4 cellular contexts compared by ENCODE assay signal in the genomic region with DNA sequence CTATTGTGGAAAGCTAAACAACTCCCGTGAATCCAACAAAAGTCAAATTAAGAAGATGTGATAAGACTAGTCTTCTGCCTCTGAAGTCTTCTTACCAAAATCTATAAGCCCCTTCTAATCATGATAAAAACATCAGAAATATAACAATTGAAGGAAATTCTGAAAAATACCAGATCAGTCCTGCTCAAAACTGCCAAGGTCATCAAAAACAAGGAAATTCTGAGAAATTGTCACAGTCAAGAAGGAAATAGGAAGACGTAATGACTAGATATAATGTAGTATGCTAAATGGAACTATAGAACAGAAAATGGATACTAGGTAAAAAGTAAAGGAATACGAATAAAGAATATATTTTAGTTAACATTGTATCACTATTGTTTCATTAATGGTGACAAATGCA.
TF ChIP-seq lines count a peak whose summit lies in the region.

No MANE protein-coding gene starts in this region.

TF ChIP-seq in HepG2, 621 proteins besides CTCF, POLR2A, EP300 and RAD21:
- TF ChIP-seq, protein P1, sequence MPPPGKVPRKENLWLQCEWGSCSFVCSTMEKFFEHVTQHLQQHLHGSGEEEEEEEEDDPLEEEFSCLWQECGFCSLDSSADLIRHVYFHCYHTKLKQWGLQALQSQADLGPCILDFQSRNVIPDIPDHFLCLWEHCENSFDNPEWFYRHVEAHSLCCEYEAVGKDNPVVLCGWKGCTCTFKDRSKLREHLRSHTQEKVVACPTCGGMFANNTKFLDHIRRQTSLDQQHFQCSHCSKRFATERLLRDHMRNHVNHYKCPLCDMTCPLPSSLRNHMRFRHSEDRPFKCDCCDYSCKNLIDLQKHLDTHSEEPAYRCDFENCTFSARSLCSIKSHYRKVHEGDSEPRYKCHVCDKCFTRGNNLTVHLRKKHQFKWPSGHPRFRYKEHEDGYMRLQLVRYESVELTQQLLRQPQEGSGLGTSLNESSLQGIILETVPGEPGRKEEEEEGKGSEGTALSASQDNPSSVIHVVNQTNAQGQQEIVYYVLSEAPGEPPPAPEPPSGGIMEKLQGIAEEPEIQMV (CRISPR knock-in tag; IDR thresholded peaks at IDR 0.05; ENCODE audit: low read depth), result no peak
- TF ChIP-seq MAFF (IDR thresholded peaks at IDR 0.05; ENCODE audit: low read depth, low read length), result peak; percentile 76
- TF ChIP-seq MAFK (conservative IDR thresholded peaks at IDR 0.05 in 1 of 2, IDR thresholded peaks at IDR 0.05 in 1 of 2; ENCODE audit: low read length in 2 of 2), result peak; percentile 80 to 87
- TF ChIP-seq PBX2 (CRISPR knock-in tag; IDR thresholded peaks at IDR 0.05), result no peak
- no peak for TF ChIP-seq U2AF2 (IDR thresholded peaks at IDR 0.05; ENCODE audit: low read depth, low read length)
- TF ChIP-seq ZBTB38 (CRISPR knock-in tag; IDR thresholded peaks at IDR 0.05), result no peak
- no peak for TF ChIP-seq SRY (CRISPR knock-in tag; IDR thresholded peaks at IDR 0.05)

TF ChIP-seq in A549, 52 proteins besides CTCF, POLR2A, EP300 and RAD21:
- peak; percentile 60 for TF ChIP-seq MAFK (IDR thresholded peaks at IDR 0.05; ENCODE audit: partially characterized antibody)
- TF ChIP-seq ZSCAN20 (CRISPR knock-in tag; IDR thresholded peaks at IDR 0.05), result no peak
TF ChIP-seq in A549: peak in this region for 1.

TF ChIP-seq in IMR-90, 13 proteins besides CTCF, POLR2A, EP300 and RAD21:
- TF ChIP-seq FOS (IDR thresholded peaks at IDR 0.05; ENCODE audit: low read depth, low read length) (no peak), MAFK (IDR thresholded peaks at IDR 0.05; ENCODE audit: low read depth, low read length) (peak; percentile 82)
- TF ChIP-seq, protein P2, sequence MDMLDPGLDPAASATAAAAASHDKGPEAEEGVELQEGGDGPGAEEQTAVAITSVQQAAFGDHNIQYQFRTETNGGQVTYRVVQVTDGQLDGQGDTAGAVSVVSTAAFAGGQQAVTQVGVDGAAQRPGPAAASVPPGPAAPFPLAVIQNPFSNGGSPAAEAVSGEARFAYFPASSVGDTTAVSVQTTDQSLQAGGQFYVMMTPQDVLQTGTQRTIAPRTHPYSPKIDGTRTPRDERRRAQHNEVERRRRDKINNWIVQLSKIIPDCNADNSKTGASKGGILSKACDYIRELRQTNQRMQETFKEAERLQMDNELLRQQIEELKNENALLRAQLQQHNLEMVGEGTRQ (IDR thresholded peaks at IDR 0.05; ENCODE audit: low read depth, low read length), result no peak

TF ChIP-seq in K562, 482 proteins besides CTCF, POLR2A, EP300 and RAD21:
- TF ChIP-seq MYBL2 (IDR thresholded peaks at IDR 0.05; ENCODE audit: low read depth), result no peak
- no peak for TF ChIP-seq MYBL2 (CRISPR knock-in tag; IDR thresholded peaks at IDR 0.05; ENCODE audit: borderline replicate concordance)
- TF ChIP-seq, protein P3, sequence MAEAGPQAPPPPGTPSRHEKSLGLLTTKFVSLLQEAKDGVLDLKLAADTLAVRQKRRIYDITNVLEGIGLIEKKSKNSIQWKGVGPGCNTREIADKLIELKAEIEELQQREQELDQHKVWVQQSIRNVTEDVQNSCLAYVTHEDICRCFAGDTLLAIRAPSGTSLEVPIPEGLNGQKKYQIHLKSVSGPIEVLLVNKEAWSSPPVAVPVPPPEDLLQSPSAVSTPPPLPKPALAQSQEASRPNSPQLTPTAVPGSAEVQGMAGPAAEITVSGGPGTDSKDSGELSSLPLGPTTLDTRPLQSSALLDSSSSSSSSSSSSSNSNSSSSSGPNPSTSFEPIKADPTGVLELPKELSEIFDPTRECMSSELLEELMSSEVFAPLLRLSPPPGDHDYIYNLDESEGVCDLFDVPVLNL (CRISPR knock-in tag; IDR thresholded peaks at IDR 0.05; ENCODE audit: low read depth), result no peak
- TF ChIP-seq ZNF316 (IDR thresholded peaks at IDR 0.05), result 0 out of 2 replicates have a peak, but pooled peaks have one; percentile 7
- no peak for TF ChIP-seq DDX20 (tag; IDR thresholded peaks at IDR 0.05; ENCODE audit: low read depth)
- no peak for TF ChIP-seq PYGO2 (tag; IDR thresholded peaks at IDR 0.05)
- no peak for TF ChIP-seq SNRNP70 (optimal IDR thresholded peaks at IDR 0.05; ENCODE audit: low read depth, low read length)
- no peak for TF ChIP-seq ESRRA (IDR thresholded peaks at IDR 0.05; ENCODE audit: borderline replicate concordance, low read depth)
- no peak for TF ChIP-seq HNRNPLL (IDR thresholded peaks at IDR 0.05; ENCODE audit: low read depth, low read length, poor library complexity, severe bottlenecking)
- TF ChIP-seq ZNF551 (CRISPR knock-in tag; IDR thresholded peaks at IDR 0.05), result no peak
